Comparison of ENCODE assay signal across 26 cellular contexts in the genomic region with DNA sequence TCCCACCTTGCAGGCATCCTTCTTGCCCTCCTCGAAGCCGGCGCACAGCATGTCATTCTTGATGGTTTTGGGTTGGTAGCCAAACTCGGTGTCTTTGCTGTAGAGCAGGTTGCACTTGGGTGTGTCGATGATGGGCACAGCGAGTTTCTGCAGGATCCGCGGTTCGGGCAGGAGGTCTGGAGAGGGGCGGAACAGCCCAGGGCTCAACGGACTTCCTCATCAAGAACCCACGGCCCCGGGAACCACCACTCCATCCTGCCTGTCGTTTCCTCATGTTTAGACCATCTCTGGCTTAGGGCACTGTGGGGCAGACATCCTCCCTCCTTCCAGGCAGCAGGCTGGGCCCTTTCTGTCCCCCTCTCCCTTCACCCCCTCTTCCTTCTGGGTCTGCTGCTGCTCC.
"Had no signal": no experiment of that assay in that cellular context is flagged by ENCODE, and none has a peak within 500 bp of the region (broad histone marks: within the 10 kb centered on the region; RNA-seq: fewer than 3 reads in every experiment).

No MANE protein-coding gene starts in this region.

- FAIRE-seq: pancreas, urothelium cell line had no signal

- H3K4me3 ChIP-seq: esophagus muscularis mucosa, gastrocnemius medialis, pancreas, psoas muscle, right atrium auricular region, transverse colon had no signal

- H3K4me1 ChIP-seq: gastrocnemius medialis, psoas muscle had no signal

- H3K4me1 Mint-ChIP-seq: brain had no signal

- H3K4me3 Mint-ChIP-seq: activated B cell treated with CpG ODN at 0.5 μM for 24 hours; activated CD4-positive, alpha-beta T cell treated with anti-CD3 and anti-CD28 coated beads for 36 hours; activated naive CD4-positive, alpha-beta T cell treated with anti-CD3 and anti-CD28 coated beads, Interleukin-2, amount 10 ng/mL, durations not matched to agents 7 days and 5 days; activated T-cell treated with anti-CD3 and anti-CD28 coated beads, Interleukin-2, amount 50 U/mL, for 4 hours; brain; dendritic cell treated with granulocyte-macrophage colony-stimulating factor and Interleukin-4, amounts not matched to agents 40 ng/mL and 50 ng/mL, for 4 days; natural killer cell treated with Interleukin-12 subunit alpha and Interleukin-12 subunit beta and Interleukin-15 and Interleukin-18, amount 100 ng/mL, for 72 hours; stimulated activated effector memory CD8-positive, alpha-beta T cell treated with anti-CD3 and anti-CD28 coated beads, Interleukin-12 subunit alpha, Interleukin-12 subunit beta, amount 100 ng/mL, for 72 hours had no signal

- ATAC-seq: activated CD4-positive, alpha-beta T cell treated with anti-CD3 and anti-CD28 coated beads for 36 hours; activated T-cell treated with anti-CD3 and anti-CD28 coated beads, Interleukin-2, amount 50 U/mL, for 4 hours; gastrocnemius medialis; left ventricle myocardium superior; natural killer cell treated with Interleukin-12 subunit alpha and Interleukin-12 subunit beta and Interleukin-15 and Interleukin-18, amount 100 ng/mL, for 72 hours; pancreas; psoas muscle; stimulated activated effector memory CD8-positive, alpha-beta T cell treated with anti-CD3 and anti-CD28 coated beads, Interleukin-12 subunit alpha, Interleukin-12 subunit beta, amount 100 ng/mL, for 72 hours had no signal

- H3K27me3 ChIP-seq: pancreas, right atrium auricular region had no signal

- DNase-seq: activated B cell treated with CpG ODN at 0.5 μM for 24 hours; activated CD4-positive, alpha-beta T cell treated with anti-CD3 and anti-CD28 coated beads for 36 hours; activated CD4-positive, alpha-beta T cell treated with anti-CD3 and anti-CD28 coated beads, Interleukin-2, amount 50 U/mL, for 4 hours; activated CD8-positive, alpha-beta memory T cell treated with anti-CD3 and anti-CD28 coated beads for 24 hours; activated CD8-positive, alpha-beta memory T cell treated with anti-CD3 and anti-CD28 coated beads, Interleukin-2, amount 50 U/mL, for 48 hours; activated effector memory CD4-positive, alpha-beta T cell treated with Interleukin-2 at 50 U/mL for 16 hours; activated naive CD4-positive, alpha-beta T cell treated with anti-CD3 and anti-CD28 coated beads, Interleukin-2, amount 10 ng/mL, durations not matched to agents 7 days and 5 days; activated T-cell treated with anti-CD3 and anti-CD28 coated beads, Interleukin-2, amount 50 U/mL, for 4 hours; aorta; effector CD8-positive, alpha-beta T cell; gastrocnemius medialis; hippocampal formation; left ventricle myocardium superior; psoas muscle; stimulated activated CD4-positive, alpha-beta T cell treated with anti-CD3 and anti-CD28 coated beads, Interleukin-12 subunit alpha, Interleukin-12 subunit beta, amount 100 ng/mL, for 4 hours; T-helper 9 cell; transverse colon had no signal

- H3K36me3 Mint-ChIP-seq: brain; natural killer cell treated with Interleukin-12 subunit alpha and Interleukin-12 subunit beta and Interleukin-15 and Interleukin-18, amount 100 ng/mL, for 72 hours had no signal

- H3K27me3 Mint-ChIP-seq: activated CD4-positive, alpha-beta T cell treated with anti-CD3 and anti-CD28 coated beads for 36 hours; natural killer cell treated with Interleukin-12 subunit alpha and Interleukin-12 subunit beta and Interleukin-15 and Interleukin-18, amount 100 ng/mL, for 72 hours had no signal

- H3K9me3 Mint-ChIP-seq: activated B cell treated with CpG ODN at 0.5 μM for 24 hours; activated naive CD4-positive, alpha-beta T cell treated with anti-CD3 and anti-CD28 coated beads, Interleukin-2, amount 10 ng/mL, durations not matched to agents 7 days and 5 days; activated T-cell treated with anti-CD3 and anti-CD28 coated beads, Interleukin-2, amount 50 U/mL, for 4 hours; brain; dendritic cell treated with granulocyte-macrophage colony-stimulating factor and Interleukin-4, amounts not matched to agents 40 ng/mL and 50 ng/mL, for 4 days; natural killer cell treated with Interleukin-12 subunit alpha and Interleukin-12 subunit beta and Interleukin-15 and Interleukin-18, amount 100 ng/mL, for 72 hours; stimulated activated effector memory CD8-positive, alpha-beta T cell treated with anti-CD3 and anti-CD28 coated beads, Interleukin-12 subunit alpha, Interleukin-12 subunit beta, amount 100 ng/mL, for 72 hours had no signal

- H3K27ac ChIP-seq: esophagus muscularis mucosa, gastrocnemius medialis, neutrophil, pancreas, psoas muscle, right atrium auricular region, transverse colon had no signal

- H3K27ac Mint-ChIP-seq: activated B cell treated with CpG ODN at 0.5 μM for 24 hours; activated CD4-positive, alpha-beta T cell treated with anti-CD3 and anti-CD28 coated beads for 36 hours; activated naive CD4-positive, alpha-beta T cell treated with anti-CD3 and anti-CD28 coated beads, Interleukin-2, amount 10 ng/mL, durations not matched to agents 7 days and 5 days; brain; dendritic cell treated with granulocyte-macrophage colony-stimulating factor and Interleukin-4, amounts not matched to agents 40 ng/mL and 50 ng/mL, for 4 days; natural killer cell treated with Interleukin-12 subunit alpha and Interleukin-12 subunit beta and Interleukin-15 and Interleukin-18, amount 100 ng/mL, for 72 hours; stimulated activated effector memory CD8-positive, alpha-beta T cell treated with anti-CD3 and anti-CD28 coated beads, Interleukin-12 subunit alpha, Interleukin-12 subunit beta, amount 100 ng/mL, for 72 hours had no signal

- H3K9me3 ChIP-seq: esophagus muscularis mucosa, gastrocnemius medialis, neutrophil, pancreas, psoas muscle, right atrium auricular region, transverse colon had no signal
